In the genomic region with DNA sequence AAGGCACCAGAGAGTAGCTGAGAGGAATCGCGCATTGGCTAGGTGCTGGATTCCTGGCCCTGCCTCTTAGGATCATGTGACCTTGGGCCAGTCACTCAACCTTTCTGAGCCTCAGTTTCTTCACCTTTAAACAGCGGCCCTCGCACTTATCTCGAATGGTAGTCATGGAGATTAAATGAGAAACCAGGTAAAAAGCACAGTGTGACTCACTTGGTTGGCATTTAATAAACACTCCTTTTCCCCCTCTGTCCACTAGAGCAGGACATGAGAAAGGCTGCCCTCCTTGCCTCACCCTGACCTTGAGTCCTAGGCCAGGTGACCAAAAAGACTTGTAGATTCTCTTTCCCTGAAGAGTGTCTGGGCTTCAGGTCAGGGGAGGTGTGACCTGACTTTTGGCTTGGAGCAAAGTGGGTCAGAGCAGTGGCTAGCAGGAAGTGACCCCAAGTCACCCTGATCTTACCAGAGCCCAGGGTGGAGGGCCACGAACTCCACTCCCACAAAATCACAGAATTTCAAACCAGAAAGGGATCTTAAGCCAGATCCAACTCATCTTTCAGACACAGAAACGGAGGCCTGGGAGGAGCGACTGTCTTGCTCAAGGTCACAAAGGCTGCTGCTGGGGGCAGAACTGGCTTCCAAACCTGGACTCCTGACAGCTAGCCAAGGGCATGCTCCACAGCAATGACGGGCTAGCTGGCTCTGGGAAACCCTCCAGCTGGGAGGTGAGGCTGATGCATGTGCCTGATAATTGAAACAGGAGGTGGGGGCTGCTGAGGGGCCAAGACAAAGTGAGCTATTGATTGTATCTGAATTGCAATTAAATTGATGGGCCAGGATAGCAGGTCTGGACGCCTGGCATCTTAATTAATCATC, we compare ENCODE assay signal across 13 cellular contexts.
A peak's percentile ranks its signal among the peaks of the same experiment; 100 is the strongest.
DNase-seq lines count a peak whose midpoint lies in the region; ATAC-seq, FAIRE-seq and TF ChIP-seq lines count a peak whose summit lies in the region.
"Had no signal": no experiment of that assay in that cellular context is flagged by ENCODE, and none has a peak within 500 bp of the region (broad histone marks: within the 10 kb centered on the region; RNA-seq: fewer than 3 reads in every experiment).

No MANE protein-coding gene starts in this region.

- in situ Hi-C loops in Panc1 (cut with HindIII; ENCODE audit: low pct_unique_long_range_greater_than_20kb, low sequenced_read_pairs) = no loop called here

- H3K4me3 ChIP-seq in Panc1 (ENCODE audit: low read depth in 2 of 2, low read length in 2 of 2) (no peak overlapping the region), epithelial cell of proximal tubule (ENCODE audit: low read depth, low read length) (no peak overlapping the region), pancreas (peak overlapping the region in 1 of 4 donors; percentile 17), OCI-LY7 (ENCODE audit: low read depth, low read length, poor library complexity, severe bottlenecking) (no peak overlapping the region)
- H3K4me3 ChIP-seq: SJSA1 had no signal

- H3K36me3 ChIP-seq in Panc1 (ENCODE audit: control insufficient read depth, insufficient read depth, low read length) (peaks cover 5% of the 10 kb centered on the region; the same call in 1 of the 2 replicates), pancreas (no peaks in the 10 kb centered on the region), OCI-LY7 (ENCODE audit: insufficient read depth, low read length) (peaks cover 77% of the 10 kb centered on the region)

- H3K27ac ChIP-seq in Panc1 (ENCODE audit: low read length) (0 out of 2 replicates have a peak overlapping the region, but pooled peaks have one; percentile 15), pancreas (peak overlapping the region; percentile 83 to 96 (median 92)), OCI-LY7 (ENCODE audit: low read depth, low read length, poor library complexity, severe bottlenecking) (no peak overlapping the region)
- H3K27ac ChIP-seq: SJSA1 had no signal

- intact Hi-C loops in Calu3 (cut with micrococcal nuclease; ENCODE audit: unreplicated experiment) (loop anchor here (2.0 kb wide), 1 partner anchor 143 kb away; no protein-coding TSS in a partner anchor), Panc1 (cut with micrococcal nuclease; ENCODE audit: unreplicated experiment) (no loop called here), pancreas (cut with DNase I) (no loop called here), OCI-LY7 (cut with micrococcal nuclease; ENCODE audit: unreplicated experiment) (no loop called here)

- H3K9me3 ChIP-seq in Panc1 (ENCODE audit: control insufficient read depth, insufficient read depth, low read depth, low read length) (no peaks in the 10 kb centered on the region), pancreas (no peaks in the 10 kb centered on the region), OCI-LY7 (ENCODE audit: low read length) (no peaks in the 10 kb centered on the region)
- H3K9me3 ChIP-seq: SJSA1 had no signal

- no peak overlapping the region for H3K4me2 ChIP-seq in OCI-LY7 (ENCODE audit: low read length)

- no peaks in the 10 kb centered on the region for H3K9me3 Mint-ChIP-seq in Calu3 (ENCODE audit: low read depth, unreplicated experiment)
- H3K9me3 Mint-ChIP-seq: CD8-positive, alpha-beta T cell had no signal

- TF ChIP-seq CTCF in Calu3 (IDR thresholded peaks at IDR 0.05; ENCODE audit: unreplicated experiment) (no peak), Panc1 (IDR thresholded peaks at IDR 0.05) (no peak), epithelial cell of proximal tubule (conservative IDR thresholded peaks at IDR 0.05; ENCODE audit: low read depth, low read length) (peak; percentile 21), pancreas (IDR thresholded peaks at IDR 0.05) (no peak), OCI-LY7 (conservative IDR thresholded peaks at IDR 0.05; ENCODE audit: low read length) (no peak)

- 11 to 12% methylated on average over 10 of the region's 10 CpGs for WGBS in pancreas, 2 donors

- H4K20me1 ChIP-seq in OCI-LY7 (ENCODE audit: insufficient read depth, low read length) = no peaks in the 10 kb centered on the region

- H3K79me2 ChIP-seq in OCI-LY7 (ENCODE audit: insufficient read depth, low read depth, low read length) = no peaks in the 10 kb centered on the region

- H3K27me3 ChIP-seq in Panc1 (ENCODE audit: control insufficient read depth, insufficient read depth, low read length) (no peaks in the 10 kb centered on the region), pancreas (no peaks in the 10 kb centered on the region)
- H3K27me3 ChIP-seq: SJSA1 had no signal

- H3K27me3 Mint-ChIP-seq in Calu3 (ENCODE audit: unreplicated experiment) = no peaks in the 10 kb centered on the region

- H3K4me3 Mint-ChIP-seq in Calu3 (ENCODE audit: low read depth, unreplicated experiment) = no peak overlapping the region
- H3K4me3 Mint-ChIP-seq: CD8-positive, alpha-beta T cell had no signal

- no peak for FAIRE-seq in pancreas (lab: Jason Lieb, UNC)

- no peak overlapping the region for H2AFZ ChIP-seq in OCI-LY7 (ENCODE audit: low read length)

- DNase-seq in Calu3 = peak; percentile 47
- no peak for DNase-seq in Panc1 (ENCODE audit: low read depth, low spot score)
- peak; percentile 74 for DNase-seq in epithelial cell of proximal tubule (ENCODE audit: low read depth)
- peak; percentile 82 to 97 (median 95) for DNase-seq in pancreas
- DNase-seq in OCI-LY7 (ENCODE audit: low spot score) = no peak
- no peak for DNase-seq in SKM-1 (lab: John Stamatoyannopoulos, UW; ENCODE audit: unreplicated experiment)
- DNase-seq: activated CD4-positive, alpha-beta T cell treated with anti-CD3 and anti-CD28 coated beads for 1 hour; CD8-positive, alpha-beta T cell; GOT3; NCI-H510A treated with DMSO at 0.1 percent for 48 hours had no signal

- BruUV-seq in Calu3 (replicated peaks; lab: Mats Ljungman, UMichigan) (no TSS peak), Panc1 (replicated peaks; lab: Mats Ljungman, UMichigan) (no TSS peak), OCI-LY7 (replicated peaks; lab: Mats Ljungman, UMichigan) (no TSS peak)

- CTCF ChIA-PET in Calu3 (lab: Charles Lee) (interaction anchor here (0.6 to 2.8 kb wide), 4 partner anchors 16 to 373 kb away, joined by 3 to 17 read pairs (median 3); no protein-coding TSS in a partner anchor), Panc1 (lab: Charles Lee) (interaction anchor here (2.5 kb wide), 1 partner anchor 143 kb away, joined by 6 read pairs; no protein-coding TSS in a partner anchor), OCI-LY7 (lab: Charles Lee; ENCODE audit: unreplicated experiment) (interaction anchor here (0.7 kb wide), 1 partner anchor 13 kb away, joined by 3 read pairs; no protein-coding TSS in a partner anchor)

- H3K4me1 ChIP-seq in Panc1 (ENCODE audit: control insufficient read depth, insufficient read depth, low read length) = peaks cover 12% of the 10 kb centered on the region
- H3K4me1 ChIP-seq in pancreas = peaks cover 45 to 57% (median 46%) of the 10 kb centered on the region in 3 donors
- no peaks in the 10 kb centered on the region for H3K4me1 ChIP-seq in OCI-LY7 (ENCODE audit: insufficient read depth, low read length, poor library complexity, severe bottlenecking)
- H3K4me1 ChIP-seq: SJSA1 had no signal

- H3K36me3 Mint-ChIP-seq in Calu3 (ENCODE audit: insufficient read depth, unreplicated experiment) = peaks cover 37% of the 10 kb centered on the region

- POLR2A ChIA-PET in Panc1 (lab: Charles Lee) (no interaction called here), OCI-LY7 (lab: Charles Lee) (interaction anchor here (0.6 to 0.7 kb wide), 3 partner anchors 160 to 220 kb away, joined by 3 to 11 read pairs (median 6); no protein-coding TSS in a partner anchor)

- H3K27ac Mint-ChIP-seq in Calu3 (ENCODE audit: unreplicated experiment) = peak overlapping the region; percentile 7
- H3K27ac Mint-ChIP-seq: CD8-positive, alpha-beta T cell had no signal

- no peaks in the 10 kb centered on the region for H3K9me2 ChIP-seq in OCI-LY7 (ENCODE audit: insufficient read depth, low read length)

- peaks cover 20% of the 10 kb centered on the region for H3K4me1 Mint-ChIP-seq in Calu3 (ENCODE audit: low read depth, unreplicated experiment)

- no peak for ATAC-seq in Panc1
- ATAC-seq in pancreas = peak; percentile 68 to 77 (median 74)
- ATAC-seq in HG03457 (IDR thresholded peaks at IDR 0.05; ENCODE audit: unreplicated experiment) = no peak
- no peak for ATAC-seq in GM18870 (IDR thresholded peaks at IDR 0.05; ENCODE audit: unreplicated experiment)
- ATAC-seq: CD8-positive, alpha-beta T cell had no signal

Comparison
In these comparisons a context has a peak if more than half of its experiments do, and no peak if none do; other contexts are left out.
1. DNase-seq: peak in Calu3 (single experiment), epithelial cell of proximal tubule (single experiment) and pancreas (6 of 6); none in Panc1 (single experiment), OCI-LY7 (single experiment) and SKM-1 (single experiment).
2. ATAC-seq: peak in pancreas (4 of 4); none in Panc1 (single experiment), HG03457 (single experiment) and GM18870 (single experiment).